In genomic region chr10:28734940-28735759, GRCh38 we compare ENCODE assay signal across 1 cellular context.
TF ChIP-seq lines count a peak whose summit lies in the region.

No MANE protein-coding gene starts in this region.

TF ChIP-seq in HepG2, 621 proteins besides CTCF, POLR2A, EP300 and RAD21 (continued from another document and continues in another):
- TF ChIP-seq ARID3A (IDR thresholded peaks at IDR 0.05; ENCODE audit: low read depth, low read length) (peak; percentile 54; the same call in 1 of the 2 replicates), KDM5A (IDR thresholded peaks at IDR 0.05; ENCODE audit: borderline replicate concordance, low read length) (no peak), KDM6A (CRISPR knock-in tag; IDR thresholded peaks at IDR 0.05; ENCODE audit: low read depth) (no peak), ZNF562 (CRISPR knock-in tag; IDR thresholded peaks at IDR 0.05; ENCODE audit: borderline replicate concordance) (no peak), AHDC1 (CRISPR knock-in tag; IDR thresholded peaks at IDR 0.05; ENCODE audit: borderline replicate concordance) (peak; percentile 79; the same call in 1 of the 2 replicates), MXD4 (CRISPR knock-in tag; IDR thresholded peaks at IDR 0.05) (no peak), NCOA2 (CRISPR knock-in tag; IDR thresholded peaks at IDR 0.05) (0 out of 2 replicates have a peak, but pooled peaks have one; percentile 18), NFE2 (CRISPR knock-in tag; IDR thresholded peaks at IDR 0.05) (peak; percentile 80), AKAP8 (CRISPR knock-in tag; IDR thresholded peaks at IDR 0.05) (no peak), JUNB (CRISPR knock-in tag; IDR thresholded peaks at IDR 0.05; ENCODE audit: borderline replicate concordance) (no peak; the same call in 1 of the 2 replicates), GRHL1 (CRISPR knock-in tag; conservative IDR thresholded peaks at IDR 0.05) (no peak), ETV5 (CRISPR knock-in tag; IDR thresholded peaks at IDR 0.05; ENCODE audit: borderline replicate concordance) (0 out of 2 replicates have a peak, but pooled peaks have one; percentile 15), MAFG (CRISPR knock-in tag; IDR thresholded peaks at IDR 0.05) (peak; percentile 88), ZFP36 (IDR thresholded peaks at IDR 0.05; ENCODE audit: borderline replicate concordance, low read depth, low read length, partially characterized antibody) (no peak), ZNF292 (CRISPR knock-in tag; IDR thresholded peaks at IDR 0.05; ENCODE audit: borderline replicate concordance, low read depth) (peak; percentile 53; the same call in 1 of the 2 replicates), GPBP1L1 (CRISPR knock-in tag; IDR thresholded peaks at IDR 0.05) (no peak), GATAD2A (CRISPR knock-in tag; IDR thresholded peaks at IDR 0.05) (peak; percentile 41), ZNF83 (CRISPR knock-in tag; IDR thresholded peaks at IDR 0.05; ENCODE audit: borderline replicate concordance) (no peak), ZNF441 (CRISPR knock-in tag; IDR thresholded peaks at IDR 0.05; ENCODE audit: borderline replicate concordance) (no peak), SKIL (CRISPR knock-in tag; IDR thresholded peaks at IDR 0.05; ENCODE audit: borderline replicate concordance) (no peak), ZNF24 (IDR thresholded peaks at IDR 0.05) (peak; percentile 52; the same call in 1 of the 2 replicates), PRDM4 (CRISPR knock-in tag; IDR thresholded peaks at IDR 0.05; ENCODE audit: borderline replicate concordance) (no peak), TARDBP (CRISPR knock-in tag; IDR thresholded peaks at IDR 0.05) (no peak), ESRRA (CRISPR knock-in tag; IDR thresholded peaks at IDR 0.05; ENCODE audit: low read depth) (no peak), GFI1 (CRISPR knock-in tag; IDR thresholded peaks at IDR 0.05; ENCODE audit: borderline replicate concordance) (no peak), KMT2B (CRISPR knock-in tag; IDR thresholded peaks at IDR 0.05) (no peak), FOSL1 (CRISPR knock-in tag; IDR thresholded peaks at IDR 0.05; ENCODE audit: borderline replicate concordance) (peak; percentile 78), ZNF644 (CRISPR knock-in tag; IDR thresholded peaks at IDR 0.05; ENCODE audit: low read depth) (peak; percentile 44; the same call in 1 of the 2 replicates), ZNF878 (CRISPR knock-in tag; IDR thresholded peaks at IDR 0.05) (no peak), DRAP1 (CRISPR knock-in tag; IDR thresholded peaks at IDR 0.05) (0 out of 2 replicates have a peak, but pooled peaks have one; percentile 25), ELF1 (CRISPR knock-in tag; IDR thresholded peaks at IDR 0.05) (0 out of 2 replicates have a peak, but pooled peaks have one; percentile 54), ZBTB2 (CRISPR knock-in tag; IDR thresholded peaks at IDR 0.05; ENCODE audit: low read depth) (no peak), CEBPG (CRISPR knock-in tag; IDR thresholded peaks at IDR 0.05) (peak; percentile 60), ZNF672 (CRISPR knock-in tag; IDR thresholded peaks at IDR 0.05) (no peak), ZNF670 (CRISPR knock-in tag; IDR thresholded peaks at IDR 0.05; ENCODE audit: borderline replicate concordance) (no peak), ZBTB7B (CRISPR knock-in tag; IDR thresholded peaks at IDR 0.05) (no peak), CREB1 (IDR thresholded peaks at IDR 0.05) (peak; percentile 39), CREB1 (CRISPR knock-in tag; IDR thresholded peaks at IDR 0.05) (no peak), ZSCAN12 (CRISPR knock-in tag; IDR thresholded peaks at IDR 0.05) (no peak), RARG (CRISPR knock-in tag; IDR thresholded peaks at IDR 0.05; ENCODE audit: low read depth) (no peak), SKI (IDR thresholded peaks at IDR 0.05; ENCODE audit: partially characterized antibody) (no peak), ZNF44 (CRISPR knock-in tag; IDR thresholded peaks at IDR 0.05) (no peak), CBX5 (CRISPR knock-in tag; IDR thresholded peaks at IDR 0.05; ENCODE audit: borderline replicate concordance) (peak; percentile 68; the same call in 1 of the 2 replicates)
